21 cellular contexts compared by ENCODE assay signal in genomic region chr11:8287297-8288070, GRCh38. TPM values are rescaled to one million over a fixed set of nuclear protein-coding genes. Genes with fewer than 3 reads are reported as not detected.
"Had no signal": no experiment of that assay in that cellular context is flagged by ENCODE, and none has a peak within 500 bp of the region (broad histone marks: within the 10 kb centered on the region; RNA-seq: fewer than 3 reads in every experiment).

No MANE protein-coding gene starts in this region.

- DNase-seq: activated naive CD4-positive, alpha-beta T cell treated with anti-CD3 and anti-CD28 coated beads for 36 hours; activated T-cell treated with anti-CD3 and anti-CD28 coated beads, Interleukin-2, amount 50 U/mL, for 1 hour; effector CD8-positive, alpha-beta T cell; gastrocnemius medialis; left ventricle myocardium inferior; stimulated activated CD4-positive, alpha-beta T cell treated with anti-CD3 and anti-CD28 coated beads, Interleukin-4, amount 100 ng/mL, for 24 hours; T1000 had no signal

- H3K4me1 Mint-ChIP-seq: stimulated activated memory B cell treated with anti-CD40 and anti-IgM and Interleukin-4, amounts not matched to agents 10 μg/mL and 1 μg/mL and 100 μg/mL, for 72 hours had no signal

- H3K9me3 Mint-ChIP-seq: activated naive CD4-positive, alpha-beta T cell treated with anti-CD3 and anti-CD28 coated beads for 36 hours; activated T-helper 2 cell treated with anti-CD3 and anti-CD28 coated beads, Interferon-gamma antibody, Interleukin-2, Interleukin-4, amounts not matched to agents 10 μg/mL and 5 μg/mL and 100 μg/mL, durations not matched to agents 14 hours and 24 hours and 36 hours; stimulated activated memory B cell treated with anti-CD40 and anti-IgM and Interleukin-4, amounts not matched to agents 10 μg/mL and 1 μg/mL and 100 μg/mL, for 72 hours had no signal

- H3K4me3 Mint-ChIP-seq: activated naive CD4-positive, alpha-beta T cell treated with anti-CD3 and anti-CD28 coated beads for 36 hours; stimulated activated memory B cell treated with anti-CD40 and anti-IgM and Interleukin-4, amounts not matched to agents 10 μg/mL and 1 μg/mL and 100 μg/mL, for 72 hours had no signal

- H3K9me3 ChIP-seq: body of pancreas, gastrocnemius medialis, left ventricle myocardium inferior, right lobe of liver, thoracic aorta had no signal

- H3K27ac Mint-ChIP-seq: activated naive CD4-positive, alpha-beta T cell treated with anti-CD3 and anti-CD28 coated beads for 36 hours; activated T-helper 2 cell treated with anti-CD3 and anti-CD28 coated beads, Interferon-gamma antibody, Interleukin-2, Interleukin-4, amounts not matched to agents 10 μg/mL and 5 μg/mL and 100 μg/mL, durations not matched to agents 14 hours and 24 hours and 36 hours; stimulated activated memory B cell treated with anti-CD40 and anti-IgM and Interleukin-4, amounts not matched to agents 10 μg/mL and 1 μg/mL and 100 μg/mL, for 72 hours had no signal

- H3K36me3 Mint-ChIP-seq: stimulated activated memory B cell treated with anti-CD40 and anti-IgM and Interleukin-4, amounts not matched to agents 10 μg/mL and 1 μg/mL and 100 μg/mL, for 72 hours had no signal

- H3K27me3 ChIP-seq: body of pancreas, gastrocnemius medialis, right lobe of liver had no signal

- ATAC-seq: activated CD4-positive, CD25-positive, alpha-beta regulatory T cell treated with anti-CD3 and anti-CD28 coated beads, Interleukin-2, amount 50 U/mL, for 24 hours; body of pancreas; gastrocnemius medialis; right lobe of liver; stimulated activated memory B cell treated with anti-CD40 and anti-IgM and Interleukin-4, amounts not matched to agents 10 μg/mL and 1 μg/mL and 100 μg/mL, for 72 hours had no signal

- H3K4me1 ChIP-seq: right lobe of liver had no signal

- H3K4me3 ChIP-seq: body of pancreas, gastrocnemius medialis, left ventricle myocardium inferior, right lobe of liver, smooth muscle cell, thoracic aorta had no signal

- H3K36me3 ChIP-seq: gastrocnemius medialis, left ventricle myocardium inferior, right lobe of liver, thoracic aorta had no signal

- H3K4me2 ChIP-seq: smooth muscle cell had no signal

- H3K27ac ChIP-seq: body of pancreas, gastrocnemius medialis, left ventricle myocardium inferior, right lobe of liver, thoracic aorta had no signal

RNA-seq across cellular contexts. Expression of gene LMO1, which starts 23.8 kb away (rescaled TPM):
- total RNA-seq: activated CD8-positive, alpha-beta memory T cell treated with anti-CD3 and anti-CD28 coated beads for 36 hours; activated naive CD4-positive, alpha-beta T cell treated with anti-CD3 and anti-CD28 coated beads for 36 hours; activated T-helper 2 cell treated with anti-CD3 and anti-CD28 coated beads, Interferon-gamma antibody, Interleukin-2, Interleukin-4, amounts not matched to agents 10 μg/mL and 5 μg/mL and 100 μg/mL, durations not matched to agents 14 hours and 24 hours and 36 hours; esophagus mucosa; mononuclear cell; omental fat pad; pulmonary artery endothelial cell; right lobe of liver; T-helper 1 cell treated with Interleukin-12 subunit alpha and Interleukin-12 subunit beta and Interleukin-4 antibody, amounts not matched to agents 30 ng/mL and 1 ng/mL, for 36 hours; thoracic aorta; ureter had no signal
